In genomic region chr18:13621446-13621849, GRCh38 we compare ENCODE assay signal across 29 cellular contexts.
"Had no signal": no experiment of that assay in that cellular context is flagged by ENCODE, and none has a peak within 500 bp of the region (broad histone marks: within the 10 kb centered on the region; RNA-seq: fewer than 3 reads in every experiment).

No MANE protein-coding gene starts in this region.

- H3K27me3 ChIP-seq: adrenal gland, ascending aorta, cardiac muscle cell, esophagus muscularis mucosa, ovary, tibial nerve, vagina had no signal

- H3K36me3 Mint-ChIP-seq: brain; natural killer cell treated with Interleukin-12 subunit alpha and Interleukin-12 subunit beta and Interleukin-15 and Interleukin-18, amount 100 ng/mL, for 72 hours had no signal

- H3K4me3 Mint-ChIP-seq: activated B cell treated with CpG ODN at 0.5 μM for 24 hours; activated CD4-positive, alpha-beta T cell treated with anti-CD3 and anti-CD28 coated beads for 36 hours; activated naive CD8-positive, alpha-beta T cell treated with anti-CD3 and anti-CD28 coated beads for 36 hours; activated T-cell treated with anti-CD3 and anti-CD28 coated beads, Interleukin-2, amount 50 U/mL, for 72 hours; brain; endodermal cell; natural killer cell treated with Interleukin-12 subunit alpha and Interleukin-12 subunit beta and Interleukin-15 and Interleukin-18, amount 100 ng/mL, for 72 hours; stimulated activated effector memory CD8-positive, alpha-beta T cell treated with anti-CD3 and anti-CD28 coated beads, Interleukin-12 subunit alpha, Interleukin-12 subunit beta, amount 100 ng/mL, for 72 hours; stimulated activated naive CD8-positive, alpha-beta T cell treated with anti-CD3 and anti-CD28 coated beads, Interleukin-15, amount 100 ng/mL, for 72 hours had no signal

- ATAC-seq: activated CD4-positive, alpha-beta T cell treated with anti-CD3 and anti-CD28 coated beads for 36 hours; activated T-cell treated with anti-CD3 and anti-CD28 coated beads, Interleukin-2, amount 50 U/mL, for 72 hours; natural killer cell treated with Interleukin-12 subunit alpha and Interleukin-12 subunit beta and Interleukin-15 and Interleukin-18, amount 100 ng/mL, for 72 hours; sciatic nerve; stimulated activated effector memory CD8-positive, alpha-beta T cell treated with anti-CD3 and anti-CD28 coated beads, Interleukin-12 subunit alpha, Interleukin-12 subunit beta, amount 100 ng/mL, for 72 hours; stimulated activated naive CD8-positive, alpha-beta T cell treated with anti-CD3 and anti-CD28 coated beads, Interleukin-15, amount 100 ng/mL, for 72 hours had no signal

- H3K9me3 ChIP-seq: adrenal gland, ascending aorta, esophagus muscularis mucosa, left ventricle myocardium inferior, ovary, prostate gland, tibial nerve, vagina had no signal

- H3K36me3 ChIP-seq: cardiac muscle cell, ovary, prostate gland, tibial nerve, vagina had no signal

- H3K9me3 Mint-ChIP-seq: activated B cell treated with CpG ODN at 0.5 μM for 24 hours; activated naive CD8-positive, alpha-beta T cell treated with anti-CD3 and anti-CD28 coated beads for 36 hours; activated T-cell treated with anti-CD3 and anti-CD28 coated beads, Interleukin-2, amount 50 U/mL, for 72 hours; endodermal cell; natural killer cell treated with Interleukin-12 subunit alpha and Interleukin-12 subunit beta and Interleukin-15 and Interleukin-18, amount 100 ng/mL, for 72 hours; stimulated activated effector memory CD8-positive, alpha-beta T cell treated with anti-CD3 and anti-CD28 coated beads, Interleukin-12 subunit alpha, Interleukin-12 subunit beta, amount 100 ng/mL, for 72 hours; stimulated activated naive CD8-positive, alpha-beta T cell treated with anti-CD3 and anti-CD28 coated beads, Interleukin-15, amount 100 ng/mL, for 72 hours had no signal

- H3K27ac ChIP-seq: adrenal gland, ascending aorta, cardiac muscle cell, esophagus muscularis mucosa, left ventricle myocardium inferior, ovary, prostate gland, skin epidermis, tibial nerve, vagina had no signal

- H3K4me1 ChIP-seq: ascending aorta, prostate gland, vagina had no signal

- H3K27ac Mint-ChIP-seq: activated B cell treated with CpG ODN at 0.5 μM for 24 hours; activated CD4-positive, alpha-beta T cell treated with anti-CD3 and anti-CD28 coated beads for 36 hours; activated naive CD8-positive, alpha-beta T cell treated with anti-CD3 and anti-CD28 coated beads for 36 hours; activated T-cell treated with anti-CD3 and anti-CD28 coated beads, Interleukin-2, amount 50 U/mL, for 72 hours; brain; endodermal cell; natural killer cell treated with Interleukin-12 subunit alpha and Interleukin-12 subunit beta and Interleukin-15 and Interleukin-18, amount 100 ng/mL, for 72 hours; stimulated activated effector memory CD8-positive, alpha-beta T cell treated with anti-CD3 and anti-CD28 coated beads, Interleukin-12 subunit alpha, Interleukin-12 subunit beta, amount 100 ng/mL, for 72 hours had no signal

- DNase-seq: activated B cell treated with CpG ODN at 0.5 μM for 24 hours; activated CD4-positive, alpha-beta T cell treated with anti-CD3 and anti-CD28 coated beads for 36 hours; activated naive CD4-positive, alpha-beta T cell; activated naive CD8-positive, alpha-beta T cell treated with anti-CD3 and anti-CD28 coated beads for 36 hours; activated T-cell treated with anti-CD3 and anti-CD28 coated beads for 4 hours; activated T-cell treated with anti-CD3 and anti-CD28 coated beads, Interleukin-2, amount 50 U/mL, for 72 hours; cortex of kidney; endodermal cell; foreskin melanocyte; left ventricle myocardium inferior; mesendoderm; ovary; retina; stimulated activated CD4-positive, alpha-beta T cell treated with anti-CD3 and anti-CD28 coated beads, Interleukin-4, amount 100 ng/mL, for 24 hours; stimulated activated naive CD8-positive, alpha-beta T cell treated with anti-CD3 and anti-CD28 coated beads, Interleukin-15, amount 100 ng/mL, for 72 hours; T-helper 2 cell had no signal

- H3K4me3 ChIP-seq: adrenal gland, ascending aorta, cardiac muscle cell, esophagus muscularis mucosa, left ventricle myocardium inferior, lung, ovary, prostate gland, skin epidermis, tibial nerve, vagina had no signal

- H3K27me3 Mint-ChIP-seq: activated B cell treated with CpG ODN at 0.5 μM for 24 hours; activated CD4-positive, alpha-beta T cell treated with anti-CD3 and anti-CD28 coated beads for 36 hours; activated naive CD8-positive, alpha-beta T cell treated with anti-CD3 and anti-CD28 coated beads for 36 hours; brain; natural killer cell treated with Interleukin-12 subunit alpha and Interleukin-12 subunit beta and Interleukin-15 and Interleukin-18, amount 100 ng/mL, for 72 hours; stimulated activated naive CD8-positive, alpha-beta T cell treated with anti-CD3 and anti-CD28 coated beads, Interleukin-15, amount 100 ng/mL, for 72 hours had no signal
